ENCODE assay signal across 1 cellular context in genomic region chrX:8987672-8988250, GRCh38.
TF ChIP-seq lines count a peak whose summit lies in the region.

No MANE protein-coding gene starts in this region.

TF ChIP-seq in GM23338, 12 proteins besides CTCF, POLR2A, EP300 and RAD21 (continued from another document):
- no peak for TF ChIP-seq ZNF462 (CRISPR knock-in tag; IDR thresholded peaks at IDR 0.05)
- no peak for TF ChIP-seq ZNF331 (CRISPR knock-in tag; IDR thresholded peaks at IDR 0.05; ENCODE audit: low read depth)
- TF ChIP-seq STAT1 (IDR thresholded peaks at IDR 0.05; ENCODE audit: unreplicated experiment): no peak
- TF ChIP-seq NANOG (IDR thresholded peaks at IDR 0.05; ENCODE audit: borderline replicate concordance): no peak
- TF ChIP-seq ETS1 (IDR thresholded peaks at IDR 0.05): no peak
